30 cellular contexts compared by ENCODE assay signal in the genomic region with DNA sequence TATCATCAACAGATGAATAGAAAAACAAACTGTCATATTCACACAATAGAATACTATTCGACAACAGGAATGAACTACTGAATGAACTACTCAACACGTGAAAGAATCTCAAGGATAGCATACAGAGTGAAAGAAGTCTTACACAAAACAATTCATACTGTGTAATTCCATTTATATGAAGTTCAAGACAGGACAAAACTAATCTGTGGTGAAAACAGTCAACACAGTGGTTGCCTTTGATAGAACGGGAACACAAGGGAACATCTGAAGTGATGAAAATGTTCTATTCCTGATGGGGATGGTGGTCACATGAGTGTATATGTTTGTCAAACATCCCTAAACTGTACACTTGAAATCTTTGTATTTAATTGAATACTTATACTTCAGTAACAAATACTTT. TPM values are rescaled to one million over a fixed set of nuclear protein-coding genes. Genes with fewer than 3 reads are reported as not detected.
"Had no signal": no experiment of that assay in that cellular context is flagged by ENCODE, and none has a peak within 500 bp of the region (broad histone marks: within the 10 kb centered on the region; RNA-seq: fewer than 3 reads in every experiment).

No MANE protein-coding gene starts in this region.

- H3K4me3 ChIP-seq: ascending aorta, cardiac muscle cell had no signal

- FAIRE-seq: bronchial epithelial cell, TTC549 had no signal

- ATAC-seq: activated CD8-positive, alpha-beta T cell treated with anti-CD3 and anti-CD28 coated beads for 36 hours; activated naive CD8-positive, alpha-beta T cell treated with anti-CD3 and anti-CD28 coated beads, Interleukin-2, amount 50 U/mL, for 24 hours had no signal

- H3K27ac ChIP-seq: cardiac muscle cell, VCaP had no signal

- H3K9me3 ChIP-seq: ascending aorta had no signal

- DNase-seq: activated B cell treated with CpG ODN at 0.5 μM for 24 hours; activated CD4-positive, alpha-beta memory T cell treated with anti-CD3 and anti-CD28 coated beads for 36 hours; activated CD4-positive, alpha-beta T cell treated with anti-CD3 and anti-CD28 coated beads for 4 hours; activated CD4-positive, alpha-beta T cell treated with anti-CD3 and anti-CD28 coated beads, Interleukin-2, amount 10 ng/mL, durations not matched to agents 24 days and 14 days; activated CD4-positive, alpha-beta T cell treated with anti-CD3 and anti-CD28 coated beads, Interleukin-2, amount 50 U/mL, for 1 hour; activated CD4-positive, alpha-beta T cell treated with anti-CD3 and anti-CD28 coated beads, Interleukin-2, amount 50 U/mL, for 4 hours; activated CD4-positive, CD25-positive, alpha-beta regulatory T cell treated with anti-CD3 and anti-CD28 coated beads, Interleukin-2, amount 50 U/mL, for 72 hours; activated CD8-positive, alpha-beta memory T cell treated with anti-CD3 and anti-CD28 coated beads, Interleukin-2, amount 50 U/mL, for 48 hours; activated CD8-positive, alpha-beta T cell treated with anti-CD3 and anti-CD28 coated beads for 36 hours; activated effector memory CD4-positive, alpha-beta T cell treated with Interleukin-2 at 50 U/mL for 16 hours; activated gamma-delta T cell; activated naive CD4-positive, alpha-beta T cell treated with anti-CD3 and anti-CD28 coated beads, Interleukin-2, amount 10 ng/mL, durations not matched to agents 7 days and 5 days; activated naive CD4-positive, alpha-beta T cell treated with Interleukin-2 at 50 U/mL for 16 hours; activated naive CD8-positive, alpha-beta T cell treated with anti-CD3 and anti-CD28 coated beads, Interleukin-2, amount 10 ng/mL, durations not matched to agents 7 days and 5 days; activated naive CD8-positive, alpha-beta T cell treated with anti-CD3 and anti-CD28 coated beads, Interleukin-2, amount 50 U/mL, for 24 hours; activated T-cell treated with anti-CD3 and anti-CD28 coated beads, Interleukin-2, amount 50 U/mL, for 24 hours; activated T-cell treated with anti-CD3 and anti-CD28 coated beads, Interleukin-2, amount 50 U/mL, for 48 hours; amygdala; anterior cingulate cortex; caudate nucleus; T-helper 1 cell; T-helper 2 cell; T-helper 9 cell had no signal

RNA-seq across cellular contexts. Expression of a gene that starts 2.6 kb away (rescaled TPM):
- total RNA-seq: activated CD4-positive, alpha-beta memory T cell treated with anti-CD3 and anti-CD28 coated beads for 36 hours; activated CD4-positive, alpha-beta T cell treated with anti-CD3 and anti-CD28 coated beads, Interleukin-2, amount 10 ng/mL, durations not matched to agents 24 days and 14 days; activated CD8-positive, alpha-beta memory T cell treated with anti-CD3 and anti-CD28 coated beads for 36 hours; activated CD8-positive, alpha-beta T cell treated with anti-CD3 and anti-CD28 coated beads for 36 hours; activated naive CD8-positive, alpha-beta T cell treated with anti-CD3 and anti-CD28 coated beads, Interleukin-2, amount 10 ng/mL, durations not matched to agents 7 days and 5 days; activated T-helper 2 cell treated with anti-CD3 and anti-CD28 coated beads, Interferon-gamma antibody, Interleukin-2, Interleukin-4, amounts not matched to agents 10 μg/mL and 5 μg/mL and 100 μg/mL, durations not matched to agents 14 hours and 24 hours and 36 hours; bronchial epithelial cell had no signal

RNA-seq across cellular contexts. Expression of a gene that starts 56.0 kb away (rescaled TPM):
- total RNA-seq: activated B cell treated with CpG ODN at 0.5 μM for 24 hours; activated CD4-positive, alpha-beta memory T cell treated with anti-CD3 and anti-CD28 coated beads for 36 hours; activated CD4-positive, alpha-beta T cell treated with anti-CD3 and anti-CD28 coated beads, Interleukin-2, amount 10 ng/mL, durations not matched to agents 24 days and 14 days; activated CD8-positive, alpha-beta memory T cell treated with anti-CD3 and anti-CD28 coated beads for 36 hours; activated CD8-positive, alpha-beta T cell treated with anti-CD3 and anti-CD28 coated beads for 36 hours; activated naive CD8-positive, alpha-beta T cell treated with anti-CD3 and anti-CD28 coated beads, Interleukin-2, amount 10 ng/mL, durations not matched to agents 7 days and 5 days had no signal
